1 cellular context compared by ENCODE assay signal in genomic region chr7:128116740-128117139, GRCh38.
TF ChIP-seq lines count a peak whose summit lies in the region.

No MANE protein-coding gene starts in this region.

TF ChIP-seq in GM23338, 12 proteins besides CTCF, POLR2A, EP300 and RAD21 (continued from another document):
- TF ChIP-seq, protein P1, sequence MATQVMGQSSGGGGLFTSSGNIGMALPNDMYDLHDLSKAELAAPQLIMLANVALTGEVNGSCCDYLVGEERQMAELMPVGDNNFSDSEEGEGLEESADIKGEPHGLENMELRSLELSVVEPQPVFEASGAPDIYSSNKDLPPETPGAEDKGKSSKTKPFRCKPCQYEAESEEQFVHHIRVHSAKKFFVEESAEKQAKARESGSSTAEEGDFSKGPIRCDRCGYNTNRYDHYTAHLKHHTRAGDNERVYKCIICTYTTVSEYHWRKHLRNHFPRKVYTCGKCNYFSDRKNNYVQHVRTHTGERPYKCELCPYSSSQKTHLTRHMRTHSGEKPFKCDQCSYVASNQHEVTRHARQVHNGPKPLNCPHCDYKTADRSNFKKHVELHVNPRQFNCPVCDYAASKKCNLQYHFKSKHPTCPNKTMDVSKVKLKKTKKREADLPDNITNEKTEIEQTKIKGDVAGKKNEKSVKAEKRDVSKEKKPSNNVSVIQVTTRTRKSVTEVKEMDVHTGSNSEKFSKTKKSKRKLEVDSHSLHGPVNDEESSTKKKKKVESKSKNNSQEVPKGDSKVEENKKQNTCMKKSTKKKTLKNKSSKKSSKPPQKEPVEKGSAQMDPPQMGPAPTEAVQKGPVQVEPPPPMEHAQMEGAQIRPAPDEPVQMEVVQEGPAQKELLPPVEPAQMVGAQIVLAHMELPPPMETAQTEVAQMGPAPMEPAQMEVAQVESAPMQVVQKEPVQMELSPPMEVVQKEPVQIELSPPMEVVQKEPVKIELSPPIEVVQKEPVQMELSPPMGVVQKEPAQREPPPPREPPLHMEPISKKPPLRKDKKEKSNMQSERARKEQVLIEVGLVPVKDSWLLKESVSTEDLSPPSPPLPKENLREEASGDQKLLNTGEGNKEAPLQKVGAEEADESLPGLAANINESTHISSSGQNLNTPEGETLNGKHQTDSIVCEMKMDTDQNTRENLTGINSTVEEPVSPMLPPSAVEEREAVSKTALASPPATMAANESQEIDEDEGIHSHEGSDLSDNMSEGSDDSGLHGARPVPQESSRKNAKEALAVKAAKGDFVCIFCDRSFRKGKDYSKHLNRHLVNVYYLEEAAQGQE (IDR thresholded peaks at IDR 0.05; ENCODE audit: unreplicated experiment), result no peak
- TF ChIP-seq ZNF114 (CRISPR knock-in tag; IDR thresholded peaks at IDR 0.05) (no peak), EZH2phosphoT487 (IDR thresholded peaks at IDR 0.05; ENCODE audit: unreplicated experiment) (no peak), ZNF331 (CRISPR knock-in tag; IDR thresholded peaks at IDR 0.05; ENCODE audit: low read depth) (no peak), NANOG (IDR thresholded peaks at IDR 0.05; ENCODE audit: borderline replicate concordance) (no peak), CREB1 (CRISPR knock-in tag; IDR thresholded peaks at IDR 0.05; ENCODE audit: low read depth) (no peak), JUNB (IDR thresholded peaks at IDR 0.05; ENCODE audit: unreplicated experiment) (no peak), POLR2AphosphoS5 (IDR thresholded peaks at IDR 0.05; ENCODE audit: low read depth) (no peak), EZH2 (IDR thresholded peaks at IDR 0.05; ENCODE audit: low read depth, unreplicated experiment) (no peak)
TF ChIP-seq in GM23338: peak in this region for 0.
